Comparison of ENCODE assay signal across 20 cellular contexts in genomic region chr10:36171546-36171945, GRCh38.
A peak's percentile ranks its signal among the peaks of the same experiment; 100 is the strongest.
DNase-seq lines count a peak whose midpoint lies in the region; ATAC-seq, FAIRE-seq and TF ChIP-seq lines count a peak whose summit lies in the region.
"Had no signal": no experiment of that assay in that cellular context is flagged by ENCODE, and none has a peak within 500 bp of the region (broad histone marks: within the 10 kb centered on the region; RNA-seq: fewer than 3 reads in every experiment).

No MANE protein-coding gene starts in this region.

- POLR2A ChIA-PET in SK-N-SH (lab: Yijun Ruan, JAX), result no interaction called here

- no peak for FAIRE-seq in frontal cortex (lab: Jason Lieb, UNC)
- FAIRE-seq: endometrium had no signal

- H3K9me2 ChIP-seq in SK-N-SH, result no peaks in the 10 kb centered on the region

- no peak overlapping the region for H3K18ac ChIP-seq in trophoblast cell (ENCODE audit: low read length)

- H2BK120ac ChIP-seq in trophoblast cell (ENCODE audit: insufficient read depth, low read length, poor library complexity), result peak overlapping the region; percentile 92

- no peak for ATAC-seq in mucosa of descending colon
- ATAC-seq: activated T-cell treated with anti-CD3 and anti-CD28 coated beads, Interleukin-2, amount 50 U/mL, for 72 hours had no signal

- H3K4me2 ChIP-seq in SK-N-SH (peak overlapping the region; percentile 83), trophoblast cell (ENCODE audit: low read length) (no peak overlapping the region)
- H3K4me2 ChIP-seq: KMS-11 had no signal

- no peak overlapping the region for H3K4me3 ChIP-seq in SK-N-SH (ENCODE audit: low read depth in 2 of 2, low read length in 1 of 2)
- no peak overlapping the region for H3K4me3 ChIP-seq in fibroblast of pulmonary artery (replicated peaks; ENCODE audit: low read depth, low read length)
- H3K4me3 ChIP-seq in trophoblast cell (ENCODE audit: low read depth, low read length), result no peak overlapping the region
- H3K4me3 ChIP-seq in mucosa of descending colon, result no peak overlapping the region
- H3K4me3 ChIP-seq: skin epidermis had no signal

- no peak overlapping the region for H4K12ac ChIP-seq in trophoblast cell (ENCODE audit: low read depth, low read length)

- H3K27ac ChIP-seq in SK-N-SH (ENCODE audit: low read depth in 2 of 2, low read length in 1 of 2) (peak overlapping the region; percentile 81 to 98; a peak in 3 of 4 replicates), trophoblast cell (ENCODE audit: low read depth, low read length) (peak overlapping the region; percentile 16), substantia nigra (ENCODE audit: low read depth, low read length, poor library complexity, severe bottlenecking) (no peak overlapping the region)
- H3K27ac ChIP-seq: KMS-11, skin epidermis had no signal

- no peak overlapping the region for H4K8ac ChIP-seq in trophoblast cell (ENCODE audit: low read depth, low read length)

- H3K4me1 ChIP-seq in SK-N-SH (ENCODE audit: control insufficient read depth in 1 of 2, insufficient read depth in 2 of 2, low read depth in 1 of 2, low read length in 1 of 2), result peaks cover 0 to 22% of the 10 kb centered on the region in 2 experiments
- H3K4me1 ChIP-seq in trophoblast cell (ENCODE audit: control insufficient read depth in 1 of 2, insufficient read depth in 2 of 2, low read length in 2 of 2), result peaks cover 0 to 7% of the 10 kb centered on the region in 2 experiments
- H3K4me1 ChIP-seq in mucosa of descending colon (ENCODE audit: low read depth), result no peaks in the 10 kb centered on the region
- H3K4me1 ChIP-seq: BE2C had no signal

- no peaks in the 10 kb centered on the region for H3K27me3 ChIP-seq in SK-N-SH (ENCODE audit: insufficient read depth)
- H3K27me3 ChIP-seq in trophoblast cell (ENCODE audit: insufficient read depth, low read length), result no peaks in the 10 kb centered on the region
- H3K27me3 ChIP-seq: BE2C had no signal

- no peaks in the 10 kb centered on the region for H3K79me2 ChIP-seq in SK-N-SH (ENCODE audit: insufficient read depth)
- H3K79me2 ChIP-seq in trophoblast cell (ENCODE audit: control insufficient read depth, insufficient read depth, low read length, poor library complexity), result no peaks in the 10 kb centered on the region

- H3K23ac ChIP-seq in trophoblast cell (ENCODE audit: low read length), result no peak overlapping the region

- TF ChIP-seq EP300 in SK-N-SH (IDR thresholded peaks at IDR 0.05; ENCODE audit: borderline replicate concordance in 1 of 2, low read depth in 1 of 2, low read length in 1 of 2), result no peak

- H3K36me3 ChIP-seq in SK-N-SH (replicated peaks in 1 of 2; ENCODE audit: control insufficient read depth in 1 of 2, insufficient read depth in 2 of 2, low read length in 1 of 2) (no peaks in the 10 kb centered on the region), trophoblast cell (ENCODE audit: control insufficient read depth in 1 of 2, insufficient read depth in 2 of 2, low read length in 2 of 2) (no peaks in the 10 kb centered on the region), mucosa of descending colon (ENCODE audit: low read depth) (no peaks in the 10 kb centered on the region)
- H3K36me3 ChIP-seq: BE2C had no signal

- H2AFZ ChIP-seq in SK-N-SH (ENCODE audit: low read depth) (peak overlapping the region; percentile 86; the same call in 1 of the 2 replicates), trophoblast cell (ENCODE audit: insufficient read depth, low read length, poor library complexity) (no peak overlapping the region)

- H2BK12ac ChIP-seq in trophoblast cell (ENCODE audit: low read length), result peak overlapping the region; percentile 91

- H4K20me1 ChIP-seq in SK-N-SH (ENCODE audit: insufficient read depth), result no peaks in the 10 kb centered on the region

- H2AK5ac ChIP-seq in trophoblast cell (ENCODE audit: low read length), result no peak overlapping the region

- peak overlapping the region; percentile 97 for H2BK5ac ChIP-seq in trophoblast cell (ENCODE audit: low read depth, low read length, poor library complexity)

- no peak for TF ChIP-seq RAD21 in SK-N-SH (IDR thresholded peaks at IDR 0.05; ENCODE audit: low read length)

- peaks cover 8% of the 10 kb centered on the region for H3K79me1 ChIP-seq in trophoblast cell (ENCODE audit: low read length)

- CTCF ChIA-PET in SK-N-SH (lab: Yijun Ruan, JAX), result interaction anchor here (1.4 kb wide), 1 partner anchor 11 kb away, joined by 3 read pairs; no protein-coding TSS in a partner anchor

- H3K14ac ChIP-seq in trophoblast cell (ENCODE audit: low read length), result peak overlapping the region; percentile 60

- H3K9ac ChIP-seq in SK-N-SH (peak overlapping the region; percentile 78; the same call in 1 of the 2 replicates), trophoblast cell (ENCODE audit: low read length) (no peak overlapping the region)
- H3K9ac ChIP-seq: KMS-11 had no signal

- TF ChIP-seq CTCF in SK-N-SH (IDR thresholded peaks at IDR 0.05) (no peak), fibroblast of pulmonary artery (IDR thresholded peaks at IDR 0.05; ENCODE audit: low read length, missing control alignments) (no peak), mucosa of descending colon (IDR thresholded peaks at IDR 0.05) (no peak)

- intact Hi-C loops in mucosa of descending colon (cut with DNase I, micrococcal nuclease), result no loop called here

- peaks cover 31% of the 10 kb centered on the region for H3F3A ChIP-seq in SK-N-SH (replicated peaks; ENCODE audit: insufficient read depth)

- peak overlapping the region; percentile 14 for H3K4ac ChIP-seq in trophoblast cell (ENCODE audit: low read depth, low read length)

- WGBS in SK-N-SH (ENCODE audit: low lambda C conversion rate), result 42% methylated on average over 1 of the region's 1 CpG
- WGBS in trophoblast cell (ENCODE audit: extremely low coverage, insufficient coverage, insufficient read length), result no CpG with 5 or more reads among the region's 1 CpG

- no peaks in the 10 kb centered on the region for H3K9me3 ChIP-seq in SK-N-SH
- no peaks in the 10 kb centered on the region for H3K9me3 ChIP-seq in trophoblast cell (ENCODE audit: insufficient read depth, low read depth, low read length)
- no peaks in the 10 kb centered on the region for H3K9me3 ChIP-seq in mucosa of descending colon
- H3K9me3 ChIP-seq: BE2C had no signal

- H4K91ac ChIP-seq in trophoblast cell (ENCODE audit: low read depth, low read length), result peak overlapping the region; percentile 85

- peak; percentile 85 for DNase-seq in DMS114 treated with DMSO at 0.1 percent for 48 hours (lab: John Stamatoyannopoulos, UW; ENCODE audit: unreplicated experiment)
- no peak for DNase-seq in SK-N-SH
- DNase-seq in fibroblast of pulmonary artery (ENCODE audit: low read depth), result peak; percentile 21
- no peak for DNase-seq in trophoblast cell
- no peak for DNase-seq in stimulated activated CD4-positive, alpha-beta T cell treated with anti-CD3 and anti-CD28 coated beads, Interleukin-4, amount 100 ng/mL, for 1 hour
- no peak for DNase-seq in substantia nigra (lab: John Stamatoyannopoulos, UW)
- no peak for DNase-seq in mucosa of descending colon
- DNase-seq in frontal cortex (ENCODE audit: low spot score in 2 of 2), result no peak
- DNase-seq: activated naive CD8-positive, alpha-beta T cell treated with anti-CD3 and anti-CD28 coated beads for 36 hours; activated T-cell treated with anti-CD3 and anti-CD28 coated beads, Interleukin-2, amount 50 U/mL, for 72 hours; BE2C; islet precursor cell; NCI-H1417 treated with DMSO at 0.1 percent for 48 hours; NCI-H345; SHP77 treated with DMSO at 0.1 percent for 48 hours; stimulated activated naive CD4-positive, alpha-beta T cell; T1000 had no signal

TF ChIP-seq in SK-N-SH, 30 proteins besides CTCF, POLR2A, EP300 and RAD21:
- TF ChIP-seq SIN3A (IDR thresholded peaks at IDR 0.05; ENCODE audit: borderline replicate concordance, low read depth, low read length), result no peak
- no peak for TF ChIP-seq RXRA (IDR thresholded peaks at IDR 0.05; ENCODE audit: borderline replicate concordance, low read depth)
- TF ChIP-seq ZBTB33 (IDR thresholded peaks at IDR 0.05; ENCODE audit: borderline replicate concordance, low read depth), result no peak
- TF ChIP-seq USF2 (IDR thresholded peaks at IDR 0.05; ENCODE audit: borderline replicate concordance, low read depth, low read length), result no peak

Comparison
In these comparisons a context has a peak if more than half of its experiments do, and no peak if none do; other contexts are left out.
1. DNase-seq: peak in DMS114 treated with DMSO at 0.1 percent for 48 hours (single experiment) and fibroblast of pulmonary artery (single experiment); none in SK-N-SH (single experiment), trophoblast cell (0 of 2), stimulated activated CD4-positive, alpha-beta T cell treated with anti-CD3 and anti-CD28 coated beads, Interleukin-4, amount 100 ng/mL, for 1 hour (single experiment), substantia nigra (0 of 49), mucosa of descending colon (0 of 3) and frontal cortex (0 of 2).